17 cellular contexts compared by ENCODE assay signal in the genomic region with DNA sequence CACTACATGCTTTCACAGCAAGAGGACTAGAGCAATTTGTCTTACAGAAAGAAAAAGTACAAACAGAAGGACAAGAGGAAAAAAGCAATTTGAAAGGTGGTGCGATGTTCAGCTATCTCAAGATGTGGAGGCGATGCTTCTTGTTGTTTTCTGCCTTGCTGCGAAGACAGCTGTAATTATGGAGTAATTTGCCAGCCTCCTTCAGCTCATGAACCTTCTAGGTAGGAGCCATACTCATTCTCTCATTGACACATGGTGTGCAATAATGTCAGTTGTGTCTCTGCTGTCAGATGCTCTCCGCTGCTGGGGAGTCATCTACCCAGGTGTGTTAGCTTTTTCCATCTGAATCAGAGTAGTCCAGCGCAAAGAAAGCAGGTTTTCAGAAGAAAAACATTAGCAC.
DNase-seq lines count a peak whose midpoint lies in the region; ATAC-seq and TF ChIP-seq lines count a peak whose summit lies in the region.
"Had no signal": no experiment of that assay in that cellular context is flagged by ENCODE, and none has a peak within 500 bp of the region (broad histone marks: within the 10 kb centered on the region; RNA-seq: fewer than 3 reads in every experiment).

No MANE protein-coding gene starts in this region.

- in situ Hi-C loops in Panc1 (cut with HindIII; ENCODE audit: low pct_unique_long_range_greater_than_20kb, low sequenced_read_pairs) = no loop called here

- H4K20me1 ChIP-seq in SK-N-SH (ENCODE audit: insufficient read depth) = no peaks in the 10 kb centered on the region
- H4K20me1 ChIP-seq: BLaER1 had no signal

- no TSS peak for BruUV-seq in Panc1 (replicated peaks; lab: Mats Ljungman, UMichigan)

- 96% methylated on average over 5 of the region's 5 CpGs for WGBS in SK-N-SH (ENCODE audit: low lambda C conversion rate)

- no peak overlapping the region for H3K4me3 ChIP-seq in Panc1 (ENCODE audit: low read depth in 2 of 2, low read length in 2 of 2)
- no peak overlapping the region for H3K4me3 ChIP-seq in SK-N-SH (ENCODE audit: low read depth in 2 of 2, low read length in 1 of 2)
- H3K4me3 ChIP-seq: BLaER1 had no signal

- H2AFZ ChIP-seq in SK-N-SH (ENCODE audit: low read depth) = no peak overlapping the region

- CTCF ChIA-PET in Panc1 (lab: Charles Lee) = no interaction called here
- CTCF ChIA-PET in SK-N-SH (lab: Yijun Ruan, JAX) = interaction anchor here (0.7 kb wide), 1 partner anchor 66 kb away, joined by 3 read pairs; no protein-coding TSS in a partner anchor

- no peak for ATAC-seq in Panc1
- no peak for ATAC-seq in GM18511 (IDR thresholded peaks at IDR 0.05; ENCODE audit: unreplicated experiment)

- H3K27me3 ChIP-seq in Panc1 (ENCODE audit: control insufficient read depth, insufficient read depth, low read length) (no peaks in the 10 kb centered on the region), SK-N-SH (ENCODE audit: insufficient read depth) (no peaks in the 10 kb centered on the region)
- H3K27me3 ChIP-seq: BE2C, BLaER1 had no signal

- no peak overlapping the region for H3K9ac ChIP-seq in SK-N-SH
- H3K9ac ChIP-seq: BLaER1 had no signal

- POLR2A ChIA-PET in Panc1 (lab: Charles Lee) = no interaction called here
- POLR2A ChIA-PET in SK-N-SH (lab: Yijun Ruan, JAX) = no interaction called here

- TF ChIP-seq CTCF in Panc1 (IDR thresholded peaks at IDR 0.05) (no peak), SK-N-SH (IDR thresholded peaks at IDR 0.05) (no peak)

- H3K36me3 ChIP-seq in Panc1 (ENCODE audit: control insufficient read depth, insufficient read depth, low read length) (no peaks in the 10 kb centered on the region), SK-N-SH (replicated peaks in 1 of 2; ENCODE audit: control insufficient read depth in 1 of 2, insufficient read depth in 2 of 2, low read length in 1 of 2) (no peaks in the 10 kb centered on the region)
- H3K36me3 ChIP-seq: BE2C, BLaER1 had no signal

- H3F3A ChIP-seq in SK-N-SH (replicated peaks; ENCODE audit: insufficient read depth) = peaks cover under 1% of the 10 kb centered on the region

- no peaks in the 10 kb centered on the region for H3K9me3 ChIP-seq in Panc1 (ENCODE audit: control insufficient read depth, insufficient read depth, low read depth, low read length)
- H3K9me3 ChIP-seq in SK-N-SH = no peaks in the 10 kb centered on the region
- H3K9me3 ChIP-seq: BE2C, BLaER1, Caco-2 had no signal

- DNase-seq in NCI-H2227 (lab: John Stamatoyannopoulos, UW; ENCODE audit: unreplicated experiment) = peak; percentile 53
- no peak for DNase-seq in Panc1 (ENCODE audit: low read depth, low spot score)
- DNase-seq in stimulated activated CD4-positive, alpha-beta T cell treated with anti-CD3 and anti-CD28 coated beads, Interleukin-2, amount 100 ng/mL, for 24 hours = no peak
- no peak for DNase-seq in SK-N-SH
- DNase-seq: 8988T; ACHN; BE2C; C1 segment of cervical spinal cord; Caco-2; Calu3; CD4-positive, alpha-beta memory T cell; CD4-positive, CD25-positive, alpha-beta regulatory T cell; CD8-positive, alpha-beta memory T cell; DMS79 treated with DMSO at 0.1 percent for 48 hours; GF-D8 had no signal

- no peaks in the 10 kb centered on the region for H3K79me2 ChIP-seq in SK-N-SH (ENCODE audit: insufficient read depth)

- no peaks in the 10 kb centered on the region for H3K9me2 ChIP-seq in SK-N-SH

- no peak overlapping the region for H3K4me2 ChIP-seq in SK-N-SH
- H3K4me2 ChIP-seq: BLaER1 had no signal

- no peak for TF ChIP-seq RAD21 in SK-N-SH (IDR thresholded peaks at IDR 0.05; ENCODE audit: low read length)

- H3K27ac ChIP-seq in Panc1 (ENCODE audit: low read length) (peak overlapping the region; percentile 46; the same call in 1 of the 2 replicates), SK-N-SH (ENCODE audit: low read depth in 2 of 2, low read length in 1 of 2) (no peak overlapping the region)
- H3K27ac ChIP-seq: BLaER1 had no signal

- intact Hi-C loops in Panc1 (cut with micrococcal nuclease; ENCODE audit: unreplicated experiment) = no loop called here

- no peak for TF ChIP-seq EP300 in SK-N-SH (IDR thresholded peaks at IDR 0.05; ENCODE audit: borderline replicate concordance in 1 of 2, low read depth in 1 of 2, low read length in 1 of 2)

- H3K4me1 ChIP-seq in Panc1 (ENCODE audit: control insufficient read depth, insufficient read depth, low read length) = peaks cover 18% of the 10 kb centered on the region
- peaks cover 0 to 12% of the 10 kb centered on the region in 2 experiments; a peak in 2 of 4 replicates for H3K4me1 ChIP-seq in SK-N-SH (ENCODE audit: control insufficient read depth in 1 of 2, insufficient read depth in 2 of 2, low read depth in 1 of 2, low read length in 1 of 2)
- H3K4me1 ChIP-seq: BE2C, BLaER1, Caco-2 had no signal

TF ChIP-seq in SK-N-SH, 30 proteins besides CTCF, POLR2A, EP300 and RAD21 (continues in another document):
- no peak for TF ChIP-seq FOXM1 (IDR thresholded peaks at IDR 0.05; ENCODE audit: low read depth)
- TF ChIP-seq RCOR1 (IDR thresholded peaks at IDR 0.05; ENCODE audit: low read length) = no peak
- TF ChIP-seq YY1 (IDR thresholded peaks at IDR 0.05; ENCODE audit: low read depth) = no peak
- TF ChIP-seq, protein P1, sequence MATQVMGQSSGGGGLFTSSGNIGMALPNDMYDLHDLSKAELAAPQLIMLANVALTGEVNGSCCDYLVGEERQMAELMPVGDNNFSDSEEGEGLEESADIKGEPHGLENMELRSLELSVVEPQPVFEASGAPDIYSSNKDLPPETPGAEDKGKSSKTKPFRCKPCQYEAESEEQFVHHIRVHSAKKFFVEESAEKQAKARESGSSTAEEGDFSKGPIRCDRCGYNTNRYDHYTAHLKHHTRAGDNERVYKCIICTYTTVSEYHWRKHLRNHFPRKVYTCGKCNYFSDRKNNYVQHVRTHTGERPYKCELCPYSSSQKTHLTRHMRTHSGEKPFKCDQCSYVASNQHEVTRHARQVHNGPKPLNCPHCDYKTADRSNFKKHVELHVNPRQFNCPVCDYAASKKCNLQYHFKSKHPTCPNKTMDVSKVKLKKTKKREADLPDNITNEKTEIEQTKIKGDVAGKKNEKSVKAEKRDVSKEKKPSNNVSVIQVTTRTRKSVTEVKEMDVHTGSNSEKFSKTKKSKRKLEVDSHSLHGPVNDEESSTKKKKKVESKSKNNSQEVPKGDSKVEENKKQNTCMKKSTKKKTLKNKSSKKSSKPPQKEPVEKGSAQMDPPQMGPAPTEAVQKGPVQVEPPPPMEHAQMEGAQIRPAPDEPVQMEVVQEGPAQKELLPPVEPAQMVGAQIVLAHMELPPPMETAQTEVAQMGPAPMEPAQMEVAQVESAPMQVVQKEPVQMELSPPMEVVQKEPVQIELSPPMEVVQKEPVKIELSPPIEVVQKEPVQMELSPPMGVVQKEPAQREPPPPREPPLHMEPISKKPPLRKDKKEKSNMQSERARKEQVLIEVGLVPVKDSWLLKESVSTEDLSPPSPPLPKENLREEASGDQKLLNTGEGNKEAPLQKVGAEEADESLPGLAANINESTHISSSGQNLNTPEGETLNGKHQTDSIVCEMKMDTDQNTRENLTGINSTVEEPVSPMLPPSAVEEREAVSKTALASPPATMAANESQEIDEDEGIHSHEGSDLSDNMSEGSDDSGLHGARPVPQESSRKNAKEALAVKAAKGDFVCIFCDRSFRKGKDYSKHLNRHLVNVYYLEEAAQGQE (IDR thresholded peaks at IDR 0.05; ENCODE audit: low read depth, low read length) = no peak
- no peak for TF ChIP-seq SIN3A (IDR thresholded peaks at IDR 0.05; ENCODE audit: borderline replicate concordance, low read depth, low read length)
- TF ChIP-seq, protein P2, sequence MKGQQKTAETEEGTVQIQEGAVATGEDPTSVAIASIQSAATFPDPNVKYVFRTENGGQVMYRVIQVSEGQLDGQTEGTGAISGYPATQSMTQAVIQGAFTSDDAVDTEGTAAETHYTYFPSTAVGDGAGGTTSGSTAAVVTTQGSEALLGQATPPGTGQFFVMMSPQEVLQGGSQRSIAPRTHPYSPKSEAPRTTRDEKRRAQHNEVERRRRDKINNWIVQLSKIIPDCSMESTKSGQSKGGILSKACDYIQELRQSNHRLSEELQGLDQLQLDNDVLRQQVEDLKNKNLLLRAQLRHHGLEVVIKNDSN (IDR thresholded peaks at IDR 0.05; ENCODE audit: borderline replicate concordance, low read depth) = no peak
- TF ChIP-seq FOSL2 (IDR thresholded peaks at IDR 0.05; ENCODE audit: borderline replicate concordance, low read depth) = no peak
- TF ChIP-seq, protein P3, sequence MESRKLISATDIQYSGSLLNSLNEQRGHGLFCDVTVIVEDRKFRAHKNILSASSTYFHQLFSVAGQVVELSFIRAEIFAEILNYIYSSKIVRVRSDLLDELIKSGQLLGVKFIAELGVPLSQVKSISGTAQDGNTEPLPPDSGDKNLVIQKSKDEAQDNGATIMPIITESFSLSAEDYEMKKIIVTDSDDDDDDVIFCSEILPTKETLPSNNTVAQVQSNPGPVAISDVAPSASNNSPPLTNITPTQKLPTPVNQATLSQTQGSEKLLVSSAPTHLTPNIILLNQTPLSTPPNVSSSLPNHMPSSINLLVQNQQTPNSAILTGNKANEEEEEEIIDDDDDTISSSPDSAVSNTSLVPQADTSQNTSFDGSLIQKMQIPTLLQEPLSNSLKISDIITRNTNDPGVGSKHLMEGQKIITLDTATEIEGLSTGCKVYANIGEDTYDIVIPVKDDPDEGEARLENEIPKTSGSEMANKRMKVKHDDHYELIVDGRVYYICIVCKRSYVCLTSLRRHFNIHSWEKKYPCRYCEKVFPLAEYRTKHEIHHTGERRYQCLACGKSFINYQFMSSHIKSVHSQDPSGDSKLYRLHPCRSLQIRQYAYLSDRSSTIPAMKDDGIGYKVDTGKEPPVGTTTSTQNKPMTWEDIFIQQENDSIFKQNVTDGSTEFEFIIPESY (IDR thresholded peaks at IDR 0.05; ENCODE audit: borderline replicate concordance, low read depth) = no peak
- no peak for TF ChIP-seq TCF12 (IDR thresholded peaks at IDR 0.05)
- no peak for TF ChIP-seq MXI1 (IDR thresholded peaks at IDR 0.05; ENCODE audit: low read depth, low read length)
- no peak for TF ChIP-seq RFX5 (IDR thresholded peaks at IDR 0.05; ENCODE audit: low read length)
- TF ChIP-seq, protein P4, sequence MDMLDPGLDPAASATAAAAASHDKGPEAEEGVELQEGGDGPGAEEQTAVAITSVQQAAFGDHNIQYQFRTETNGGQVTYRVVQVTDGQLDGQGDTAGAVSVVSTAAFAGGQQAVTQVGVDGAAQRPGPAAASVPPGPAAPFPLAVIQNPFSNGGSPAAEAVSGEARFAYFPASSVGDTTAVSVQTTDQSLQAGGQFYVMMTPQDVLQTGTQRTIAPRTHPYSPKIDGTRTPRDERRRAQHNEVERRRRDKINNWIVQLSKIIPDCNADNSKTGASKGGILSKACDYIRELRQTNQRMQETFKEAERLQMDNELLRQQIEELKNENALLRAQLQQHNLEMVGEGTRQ (IDR thresholded peaks at IDR 0.05; ENCODE audit: borderline replicate concordance, low read depth, low read length) = no peak
- no peak for TF ChIP-seq MEF2A (IDR thresholded peaks at IDR 0.05; ENCODE audit: borderline replicate concordance, low read depth)
- no peak for TF ChIP-seq TEAD4 (IDR thresholded peaks at IDR 0.05; ENCODE audit: borderline replicate concordance, insufficient read depth)
- TF ChIP-seq ELF1 (IDR thresholded peaks at IDR 0.05) = no peak
- no peak for TF ChIP-seq NFIC (IDR thresholded peaks at IDR 0.05; ENCODE audit: borderline replicate concordance)
